ENCODE assay signal across 25 cellular contexts in the genomic region with DNA sequence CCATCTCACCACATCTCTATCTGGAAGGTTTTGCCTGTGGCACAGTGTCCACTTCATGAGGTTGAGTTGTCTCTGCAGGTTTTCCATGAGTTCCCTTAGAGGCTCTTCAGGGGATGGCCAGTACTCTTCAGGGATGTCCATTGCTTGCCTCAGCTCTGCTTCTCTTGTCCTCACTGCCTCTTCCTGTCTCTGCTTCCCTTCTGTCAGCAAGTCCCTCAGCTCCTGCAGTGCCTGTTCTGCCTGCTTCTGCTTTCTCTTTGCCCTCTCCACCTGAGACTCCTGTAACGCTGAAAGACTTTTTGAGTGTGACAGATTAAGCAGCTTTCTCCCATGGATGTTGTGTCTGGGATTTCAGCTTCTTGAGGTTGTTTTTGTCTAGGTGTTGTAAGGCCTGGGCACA. TPM values are rescaled to one million over a fixed set of nuclear protein-coding genes. Genes with fewer than 3 reads are reported as not detected.
DNase-seq lines count a peak whose midpoint lies in the region; ATAC-seq and TF ChIP-seq lines count a peak whose summit lies in the region.
"Had no signal": no experiment of that assay in that cellular context is flagged by ENCODE, and none has a peak within 500 bp of the region (broad histone marks: within the 10 kb centered on the region; RNA-seq: fewer than 3 reads in every experiment).

No MANE protein-coding gene starts in this region.

- H3K9me3 ChIP-seq in DND-41 (ENCODE audit: insufficient read depth, low read length, severe bottlenecking) = no peaks in the 10 kb centered on the region
- H3K9me3 ChIP-seq: adrenal gland, gastroesophageal sphincter, thoracic aorta had no signal

- H3K4me1 ChIP-seq in DND-41 (ENCODE audit: insufficient read depth, low read length) = no peaks in the 10 kb centered on the region; the same call in 1 of the 2 replicates
- H3K4me1 ChIP-seq: adrenal gland, gastroesophageal sphincter, psoas muscle had no signal

- H2AFZ ChIP-seq in DND-41 (ENCODE audit: low read depth, low read length) = no peak overlapping the region
- H2AFZ ChIP-seq: PC-9 had no signal

- no peak overlapping the region for H3K4me3 Mint-ChIP-seq in activated T-cell treated with anti-CD3 and anti-CD28 coated beads, Interleukin-2, amount 50 U/mL, for 72 hours
- peak overlapping the region; percentile 47 for H3K4me3 Mint-ChIP-seq in activated T-helper 17 cell treated with anti-CD3 and anti-CD28 coated beads, Interleukin-2, amount 50 U/mL, for 72 hours
- no peak overlapping the region for H3K4me3 Mint-ChIP-seq in neural crest cell

- H3K27ac ChIP-seq in DND-41 (ENCODE audit: low read length) = peak overlapping the region; percentile 29; the same call in 1 of the 2 replicates
- H3K27ac ChIP-seq: adrenal gland, gastroesophageal sphincter, PC-9, psoas muscle, thoracic aorta had no signal

- H3K9ac ChIP-seq in DND-41 (ENCODE audit: low read depth, low read length) = no peak overlapping the region

- H3K36me3 ChIP-seq in DND-41 (ENCODE audit: insufficient read depth, low read length) = peaks cover 16% of the 10 kb centered on the region; the same call in 1 of the 2 replicates
- H3K36me3 ChIP-seq: adrenal gland, gastroesophageal sphincter, thoracic aorta had no signal

- H3K4me3 ChIP-seq in DND-41 (ENCODE audit: low read depth in 1 of 2, low read length in 2 of 2) = no peak overlapping the region
- H3K4me3 ChIP-seq: adrenal gland, gastroesophageal sphincter, GM12878, PC-9, psoas muscle, thoracic aorta had no signal

- no peaks in the 10 kb centered on the region for H3K27me3 Mint-ChIP-seq in activated T-cell treated with anti-CD3 and anti-CD28 coated beads, Interleukin-2, amount 50 U/mL, for 72 hours (ENCODE audit: low read depth)
- H3K27me3 Mint-ChIP-seq in activated T-helper 17 cell treated with anti-CD3 and anti-CD28 coated beads, Interleukin-2, amount 50 U/mL, for 72 hours = no peaks in the 10 kb centered on the region
- no peaks in the 10 kb centered on the region for H3K27me3 Mint-ChIP-seq in neural crest cell (ENCODE audit: low read depth)

- H3K79me2 ChIP-seq in DND-41 (ENCODE audit: insufficient read depth, low read length) = peaks cover 29% of the 10 kb centered on the region

- ATAC-seq in activated T-cell treated with anti-CD3 and anti-CD28 coated beads, Interleukin-2, amount 50 U/mL, for 72 hours (replicated peaks in 1 of 2) = no peak
- ATAC-seq in DND-41 (ENCODE audit: insufficient read depth, low read depth) (peak; percentile 31; the same call in 2 of the 3 replicates), GM21619 (IDR thresholded peaks at IDR 0.05; ENCODE audit: unreplicated experiment) (no peak)
- no peak for ATAC-seq in activated T-helper 17 cell treated with anti-CD3 and anti-CD28 coated beads, Interleukin-2, amount 50 U/mL, for 72 hours (replicated peaks)
- ATAC-seq: gastroesophageal sphincter, GM12878, psoas muscle had no signal

- H3K4me2 ChIP-seq in DND-41 (ENCODE audit: insufficient read depth, low read length) = no peak overlapping the region
- H3K4me2 ChIP-seq: PC-9 had no signal

- TF ChIP-seq CTCF in DND-41 (IDR thresholded peaks at IDR 0.05; ENCODE audit: borderline replicate concordance, extremely low read depth, low read length, poor library complexity, severe bottlenecking) (no peak), neural crest cell (conservative IDR thresholded peaks at IDR 0.05) (no peak)

- H3K4me1 Mint-ChIP-seq in activated T-cell treated with anti-CD3 and anti-CD28 coated beads, Interleukin-2, amount 50 U/mL, for 72 hours (ENCODE audit: low read depth) = peaks cover 54% of the 10 kb centered on the region
- peaks cover 41% of the 10 kb centered on the region for H3K4me1 Mint-ChIP-seq in activated T-helper 17 cell treated with anti-CD3 and anti-CD28 coated beads, Interleukin-2, amount 50 U/mL, for 72 hours
- peaks cover 12% of the 10 kb centered on the region for H3K4me1 Mint-ChIP-seq in neural crest cell

- H3K27ac Mint-ChIP-seq in activated T-cell treated with anti-CD3 and anti-CD28 coated beads, Interleukin-2, amount 50 U/mL, for 72 hours = peak overlapping the region; percentile 51
- peak overlapping the region; percentile 44 for H3K27ac Mint-ChIP-seq in activated T-helper 17 cell treated with anti-CD3 and anti-CD28 coated beads, Interleukin-2, amount 50 U/mL, for 72 hours
- peak overlapping the region; percentile 40 for H3K27ac Mint-ChIP-seq in neural crest cell (ENCODE audit: unreplicated experiment)

- DNase-seq in activated T-cell treated with anti-CD3 and anti-CD28 coated beads, Interleukin-2, amount 50 U/mL, for 72 hours = no peak
- no peak for DNase-seq in activated T-cell treated with anti-CD3 and anti-CD28 coated beads, Interleukin-2, amount 50 U/mL, for 1 hour
- DNase-seq in DND-41 (no peak), neural crest cell (ENCODE audit: low read depth, low spot score) (no peak), iPS-NIHi11 (ENCODE audit: low spot score) (no peak), NCI-H1105 treated with DMSO at 0.1 percent for 48 hours (lab: John Stamatoyannopoulos, UW) (no peak)
- DNase-seq: activated CD4-positive, alpha-beta T cell treated with anti-CD3 and anti-CD28 coated beads, Interleukin-2, amount 50 U/mL, for 4 hours; adrenal gland; DMS79; hypothalamus; islet precursor cell; Karpas-422; NCI-H1092; NCI-H1930; NCI-H2227 treated with DMSO at 0.1 percent for 48 hours; PC-9; psoas muscle; SHP77 treated with DMSO at 0.1 percent for 48 hours had no signal

- peaks cover 36 to 59% of the 10 kb centered on the region in 2 donors for H3K36me3 Mint-ChIP-seq in activated T-cell treated with anti-CD3 and anti-CD28 coated beads, Interleukin-2, amount 50 U/mL, for 72 hours (ENCODE audit: insufficient read depth in 2 of 2)
- H3K36me3 Mint-ChIP-seq in activated T-helper 17 cell treated with anti-CD3 and anti-CD28 coated beads, Interleukin-2, amount 50 U/mL, for 72 hours (ENCODE audit: low read depth) = peaks cover 58% of the 10 kb centered on the region
- peaks cover 12% of the 10 kb centered on the region for H3K36me3 Mint-ChIP-seq in neural crest cell (ENCODE audit: low read depth)

- no peaks in the 10 kb centered on the region; the same call in none of the 2 replicates for H4K20me1 ChIP-seq in DND-41 (ENCODE audit: insufficient read depth, low read length)

- H3K27me3 ChIP-seq in DND-41 (ENCODE audit: insufficient read depth, low read length, poor library complexity) = no peaks in the 10 kb centered on the region
- H3K27me3 ChIP-seq: adrenal gland had no signal

- H3K9me3 Mint-ChIP-seq in activated T-cell treated with anti-CD3 and anti-CD28 coated beads, Interleukin-2, amount 50 U/mL, for 72 hours = peaks cover 9 to 20% of the 10 kb centered on the region in 2 donors
- peaks cover 21% of the 10 kb centered on the region for H3K9me3 Mint-ChIP-seq in activated T-helper 17 cell treated with anti-CD3 and anti-CD28 coated beads, Interleukin-2, amount 50 U/mL, for 72 hours
- H3K9me3 Mint-ChIP-seq in neural crest cell = peaks cover 14% of the 10 kb centered on the region

RNA-seq across cellular contexts. Expression of gene MRPL17, which starts 38.2 kb away (rescaled TPM):
- total RNA-seq in activated T-cell treated with anti-CD3 and anti-CD28 coated beads, Interleukin-2, amount 50 U/mL, for 72 hours = 10 to 100 TPM; 38.2 to 39.8 TPM
- 10 to 100 TPM; 65.8 to 74.7 TPM for total RNA-seq in activated T-helper 17 cell treated with anti-CD3 and anti-CD28 coated beads, Interleukin-2, amount 50 U/mL, for 72 hours
- total RNA-seq in neural crest cell = 47.2 and 58.9 TPM in 2 replicates

RNA-seq across cellular contexts. Expression of gene OR2AG2, which starts 50.4 kb away (rescaled TPM):
- total RNA-seq in activated T-cell treated with anti-CD3 and anti-CD28 coated beads, Interleukin-2, amount 50 U/mL, for 72 hours = under 1 TPM in 1 of 2 donors, not detected in 1; 0.19 TPM
- under 1 TPM in 1 of 2 donors, not detected in 1; 0.08 TPM for total RNA-seq in activated T-helper 17 cell treated with anti-CD3 and anti-CD28 coated beads, Interleukin-2, amount 50 U/mL, for 72 hours
- 0.25 and 0.54 TPM in 2 replicates for total RNA-seq in neural crest cell
- total RNA-seq: gastroesophageal sphincter, lower leg skin, psoas muscle, skeletal muscle tissue had no signal
